Comparison of ENCODE assay signal across 25 cellular contexts in genomic region chr3:99839613-99840012, GRCh38.
"Had no signal": no experiment of that assay in that cellular context is flagged by ENCODE, and none has a peak within 500 bp of the region (broad histone marks: within the 10 kb centered on the region; RNA-seq: fewer than 3 reads in every experiment).

No MANE protein-coding gene starts in this region.

- H3K27me3 ChIP-seq: brain microvascular endothelial cell, colonic mucosa had no signal

- H3K4me1 ChIP-seq: colonic mucosa had no signal

- H3K9me3 ChIP-seq: colonic mucosa had no signal

- H3K27ac Mint-ChIP-seq: activated CD8-positive, alpha-beta memory T cell treated with anti-CD3 and anti-CD28 coated beads, Interleukin-2, amount 10 ng/mL, durations not matched to agents 7 days and 5 days; activated naive CD4-positive, alpha-beta T cell treated with anti-CD3 and anti-CD28 coated beads for 36 hours; activated T-cell treated with anti-CD3 and anti-CD28 coated beads, Interleukin-2, amount 50 U/mL, for 24 hours; activated T-helper 17 cell treated with anti-CD3 and anti-CD28 coated beads, Interleukin-2, amount 50 U/mL, for 72 hours had no signal

- ATAC-seq: activated CD8-positive, alpha-beta memory T cell treated with anti-CD3 and anti-CD28 coated beads, Interleukin-2, amount 10 ng/mL, durations not matched to agents 7 days and 5 days; activated T-helper 17 cell treated with anti-CD3 and anti-CD28 coated beads, Interleukin-2, amount 50 U/mL, for 72 hours; K562; Right ventricle myocardium inferior had no signal

- H3K36me3 Mint-ChIP-seq: activated CD8-positive, alpha-beta memory T cell treated with anti-CD3 and anti-CD28 coated beads, Interleukin-2, amount 10 ng/mL, durations not matched to agents 7 days and 5 days had no signal

- H3K9me3 Mint-ChIP-seq: activated naive CD4-positive, alpha-beta T cell treated with anti-CD3 and anti-CD28 coated beads for 36 hours; activated T-cell treated with anti-CD3 and anti-CD28 coated beads, Interleukin-2, amount 50 U/mL, for 24 hours; activated T-helper 17 cell treated with anti-CD3 and anti-CD28 coated beads, Interleukin-2, amount 50 U/mL, for 72 hours had no signal

- DNase-seq: activated CD4-positive, alpha-beta T cell treated with anti-CD3 and anti-CD28 coated beads for 4 hours; activated CD8-positive, alpha-beta memory T cell treated with anti-CD3 and anti-CD28 coated beads, Interleukin-2, amount 10 ng/mL, durations not matched to agents 7 days and 5 days; activated gamma-delta T cell; activated naive CD4-positive, alpha-beta T cell treated with anti-CD3 and anti-CD28 coated beads for 36 hours; activated T-cell treated with anti-CD3 and anti-CD28 coated beads, Interleukin-2, amount 50 U/mL, for 24 hours; amygdala; brain microvascular endothelial cell; caudate nucleus; colonic mucosa; Kasumi-1; MV-4-11; NCI-H1105; NCI-H1436; NCI-H1694 treated with DMSO at 0.1 percent for 48 hours; NCI-H2029 treated with DMSO at 0.1 percent for 48 hours; NCI-H345; NCI-H510A; NCI-H526 treated with DMSO at 0.1 percent for 48 hours; NCI-H82; T-helper 1 cell had no signal

- H3K36me3 ChIP-seq: brain microvascular endothelial cell, colonic mucosa had no signal

- H3K4me3 Mint-ChIP-seq: activated CD8-positive, alpha-beta memory T cell treated with anti-CD3 and anti-CD28 coated beads, Interleukin-2, amount 10 ng/mL, durations not matched to agents 7 days and 5 days; activated naive CD4-positive, alpha-beta T cell treated with anti-CD3 and anti-CD28 coated beads for 36 hours; activated T-cell treated with anti-CD3 and anti-CD28 coated beads, Interleukin-2, amount 50 U/mL, for 24 hours; activated T-helper 17 cell treated with anti-CD3 and anti-CD28 coated beads, Interleukin-2, amount 50 U/mL, for 72 hours had no signal

- H3K27ac ChIP-seq: brain microvascular endothelial cell, colonic mucosa, SK-N-MC, VCaP had no signal

- H3K27me3 Mint-ChIP-seq: activated CD8-positive, alpha-beta memory T cell treated with anti-CD3 and anti-CD28 coated beads, Interleukin-2, amount 10 ng/mL, durations not matched to agents 7 days and 5 days; activated T-cell treated with anti-CD3 and anti-CD28 coated beads, Interleukin-2, amount 50 U/mL, for 24 hours; activated T-helper 17 cell treated with anti-CD3 and anti-CD28 coated beads, Interleukin-2, amount 50 U/mL, for 72 hours had no signal

- FAIRE-seq: K562 had no signal

- H3K4me3 ChIP-seq: colonic mucosa, K562, SK-N-MC had no signal
